Comparison of ENCODE assay signal across 26 cellular contexts in the genomic region with DNA sequence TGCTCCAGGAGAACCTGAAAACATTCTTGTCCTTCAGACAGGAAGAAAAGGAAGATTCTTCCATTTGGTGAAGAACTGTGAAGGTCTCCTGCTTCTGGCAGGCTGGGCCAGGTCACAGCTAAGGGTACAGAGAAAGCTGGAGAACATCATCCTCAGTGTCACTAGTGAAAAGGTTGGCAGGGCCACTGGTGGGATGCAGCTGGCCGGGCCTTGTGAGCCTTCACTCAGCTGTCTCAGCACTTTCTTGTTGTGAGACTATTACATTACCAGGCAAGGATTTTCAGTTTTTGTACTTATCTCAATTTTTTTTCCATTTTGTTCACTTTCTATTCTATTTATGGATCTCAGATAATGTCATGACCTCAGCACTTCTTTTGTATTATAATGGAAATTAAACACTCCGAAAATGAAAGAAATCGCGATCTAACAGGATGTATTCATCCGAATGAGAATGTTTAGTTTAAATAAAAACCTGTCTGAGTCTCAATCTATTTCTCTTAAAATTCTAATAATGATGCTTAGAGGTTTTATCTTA. TPM values are rescaled to one million over a fixed set of nuclear protein-coding genes. Genes with fewer than 3 reads are reported as not detected.
"Had no signal": no experiment of that assay in that cellular context is flagged by ENCODE, and none has a peak within 500 bp of the region (broad histone marks: within the 10 kb centered on the region; RNA-seq: fewer than 3 reads in every experiment).

No MANE protein-coding gene starts in this region.

- H3K9me3 ChIP-seq: SJSA1 had no signal

- H3K27me3 ChIP-seq: SJSA1 had no signal

- H3K36me3 ChIP-seq: SJSA1 had no signal

- H3K27ac ChIP-seq: SJSA1, SK-N-MC had no signal

- DNase-seq: Kasumi-1, KG1, MV-4-11, NCI-H1048, NCI-H1105, NCI-H1417, NCI-H1436 treated with DMSO at 0.1 percent for 48 hours, NCI-H1694, NCI-H1930, NCI-H2081, NCI-H2107, NCI-H2227 treated with DMSO at 0.1 percent for 48 hours, NCI-H524, NCI-H526 treated with DMSO at 0.1 percent for 48 hours, NCI-H748 treated with DMSO at 0.1 percent for 48 hours, PC-3, SIG-M5 had no signal

- ATAC-seq: Panc1, PC-3, Right ventricle myocardium inferior had no signal

- H3K4me3 ChIP-seq: SJSA1, SK-N-MC had no signal

- H3K4me1 ChIP-seq: SJSA1 had no signal

RNA-seq across cellular contexts. Expression of gene IFNA8, which starts 9.9 kb away (rescaled TPM):
- total RNA-seq: HT-29; M059J; NCI-H460; OCI-LY7; PC-3; Right ventricle myocardium inferior; SJSA1; T-helper 1 cell treated with Interleukin-12 subunit alpha and Interleukin-12 subunit beta and Interleukin-4 antibody, amounts not matched to agents 30 ng/mL and 1 ng/mL, for 36 hours had no signal

RNA-seq across cellular contexts. Expression of gene IFNA2, which starts 13.8 kb away (rescaled TPM):
- total RNA-seq: HT-29; M059J; NCI-H460; OCI-LY7; PC-3; Right ventricle myocardium inferior; SJSA1; T-helper 1 cell treated with Interleukin-12 subunit alpha and Interleukin-12 subunit beta and Interleukin-4 antibody, amounts not matched to agents 30 ng/mL and 1 ng/mL, for 36 hours had no signal

RNA-seq across cellular contexts. Expression of gene IFNA13, which starts 31.2 kb away (rescaled TPM):
- total RNA-seq: HT-29; M059J; NCI-H460; OCI-LY7; PC-3; Right ventricle myocardium inferior; SJSA1; T-helper 1 cell treated with Interleukin-12 subunit alpha and Interleukin-12 subunit beta and Interleukin-4 antibody, amounts not matched to agents 30 ng/mL and 1 ng/mL, for 36 hours had no signal

RNA-seq across cellular contexts. Expression of gene IFNA1, which starts 41.2 kb away (rescaled TPM):
- total RNA-seq: HT-29; M059J; NCI-H460; OCI-LY7; PC-3; Right ventricle myocardium inferior; SJSA1; T-helper 1 cell treated with Interleukin-12 subunit alpha and Interleukin-12 subunit beta and Interleukin-4 antibody, amounts not matched to agents 30 ng/mL and 1 ng/mL, for 36 hours had no signal

RNA-seq across cellular contexts. Expression of gene IFNA6, which starts 48.3 kb away (rescaled TPM):
- total RNA-seq: HT-29; M059J; NCI-H460; OCI-LY7; PC-3; Right ventricle myocardium inferior; SJSA1; T-helper 1 cell treated with Interleukin-12 subunit alpha and Interleukin-12 subunit beta and Interleukin-4 antibody, amounts not matched to agents 30 ng/mL and 1 ng/mL, for 36 hours had no signal
